ENCODE assay signal across 1 cellular context in the genomic region with DNA sequence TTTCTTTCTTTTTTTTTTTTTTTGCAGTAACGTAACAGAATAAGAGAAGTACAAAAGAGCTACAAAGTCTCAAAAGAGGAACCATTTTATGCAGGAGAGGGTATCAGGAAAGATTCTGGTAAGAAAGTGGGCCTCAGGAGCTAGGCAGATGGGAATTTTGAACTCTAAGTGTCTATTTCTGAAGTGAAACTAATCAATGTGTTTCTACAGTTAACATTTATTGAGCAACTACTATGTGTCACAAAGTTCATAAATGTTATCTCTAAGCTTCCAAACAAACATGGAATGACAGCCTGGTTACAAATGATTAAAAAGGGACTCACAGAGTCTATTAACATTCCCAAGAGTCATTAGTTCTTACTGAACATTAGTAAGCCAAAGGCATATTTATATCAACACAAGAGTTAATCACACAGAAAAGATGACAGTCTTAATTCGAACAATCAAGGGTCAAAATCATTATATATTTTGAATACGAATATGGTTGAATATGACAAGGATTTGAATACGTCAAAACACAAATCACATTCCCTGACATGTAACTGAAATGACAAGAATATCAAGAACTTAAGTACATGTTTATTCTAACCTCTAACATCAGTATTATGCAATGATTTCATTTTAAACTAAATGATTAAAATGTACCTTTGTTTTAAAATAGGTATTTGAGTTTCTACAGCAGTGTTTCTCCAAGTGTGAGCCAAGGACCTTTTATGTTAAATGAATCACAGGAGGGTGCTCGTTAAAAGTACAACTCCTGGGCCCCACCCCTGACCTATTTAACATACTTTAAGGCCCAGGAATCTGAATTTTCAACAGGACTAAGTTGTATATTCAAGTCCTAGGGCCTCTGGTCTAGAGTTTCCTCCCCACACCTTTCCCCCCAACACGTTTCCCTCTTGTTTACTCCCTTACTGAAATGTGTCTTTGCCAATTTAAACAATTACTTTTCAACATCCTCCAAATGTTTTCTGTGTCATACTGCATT.
TF ChIP-seq lines count a peak whose summit lies in the region.

No MANE protein-coding gene starts in this region.

TF ChIP-seq in GM23338, 12 proteins besides CTCF, POLR2A, EP300 and RAD21 (continued from another document):
- TF ChIP-seq CREB1 (CRISPR knock-in tag; IDR thresholded peaks at IDR 0.05; ENCODE audit: low read depth) (no peak), POLR2AphosphoS5 (IDR thresholded peaks at IDR 0.05; ENCODE audit: low read depth) (no peak), EZH2 (IDR thresholded peaks at IDR 0.05; ENCODE audit: low read depth, unreplicated experiment) (no peak)
- TF ChIP-seq, protein P1, sequence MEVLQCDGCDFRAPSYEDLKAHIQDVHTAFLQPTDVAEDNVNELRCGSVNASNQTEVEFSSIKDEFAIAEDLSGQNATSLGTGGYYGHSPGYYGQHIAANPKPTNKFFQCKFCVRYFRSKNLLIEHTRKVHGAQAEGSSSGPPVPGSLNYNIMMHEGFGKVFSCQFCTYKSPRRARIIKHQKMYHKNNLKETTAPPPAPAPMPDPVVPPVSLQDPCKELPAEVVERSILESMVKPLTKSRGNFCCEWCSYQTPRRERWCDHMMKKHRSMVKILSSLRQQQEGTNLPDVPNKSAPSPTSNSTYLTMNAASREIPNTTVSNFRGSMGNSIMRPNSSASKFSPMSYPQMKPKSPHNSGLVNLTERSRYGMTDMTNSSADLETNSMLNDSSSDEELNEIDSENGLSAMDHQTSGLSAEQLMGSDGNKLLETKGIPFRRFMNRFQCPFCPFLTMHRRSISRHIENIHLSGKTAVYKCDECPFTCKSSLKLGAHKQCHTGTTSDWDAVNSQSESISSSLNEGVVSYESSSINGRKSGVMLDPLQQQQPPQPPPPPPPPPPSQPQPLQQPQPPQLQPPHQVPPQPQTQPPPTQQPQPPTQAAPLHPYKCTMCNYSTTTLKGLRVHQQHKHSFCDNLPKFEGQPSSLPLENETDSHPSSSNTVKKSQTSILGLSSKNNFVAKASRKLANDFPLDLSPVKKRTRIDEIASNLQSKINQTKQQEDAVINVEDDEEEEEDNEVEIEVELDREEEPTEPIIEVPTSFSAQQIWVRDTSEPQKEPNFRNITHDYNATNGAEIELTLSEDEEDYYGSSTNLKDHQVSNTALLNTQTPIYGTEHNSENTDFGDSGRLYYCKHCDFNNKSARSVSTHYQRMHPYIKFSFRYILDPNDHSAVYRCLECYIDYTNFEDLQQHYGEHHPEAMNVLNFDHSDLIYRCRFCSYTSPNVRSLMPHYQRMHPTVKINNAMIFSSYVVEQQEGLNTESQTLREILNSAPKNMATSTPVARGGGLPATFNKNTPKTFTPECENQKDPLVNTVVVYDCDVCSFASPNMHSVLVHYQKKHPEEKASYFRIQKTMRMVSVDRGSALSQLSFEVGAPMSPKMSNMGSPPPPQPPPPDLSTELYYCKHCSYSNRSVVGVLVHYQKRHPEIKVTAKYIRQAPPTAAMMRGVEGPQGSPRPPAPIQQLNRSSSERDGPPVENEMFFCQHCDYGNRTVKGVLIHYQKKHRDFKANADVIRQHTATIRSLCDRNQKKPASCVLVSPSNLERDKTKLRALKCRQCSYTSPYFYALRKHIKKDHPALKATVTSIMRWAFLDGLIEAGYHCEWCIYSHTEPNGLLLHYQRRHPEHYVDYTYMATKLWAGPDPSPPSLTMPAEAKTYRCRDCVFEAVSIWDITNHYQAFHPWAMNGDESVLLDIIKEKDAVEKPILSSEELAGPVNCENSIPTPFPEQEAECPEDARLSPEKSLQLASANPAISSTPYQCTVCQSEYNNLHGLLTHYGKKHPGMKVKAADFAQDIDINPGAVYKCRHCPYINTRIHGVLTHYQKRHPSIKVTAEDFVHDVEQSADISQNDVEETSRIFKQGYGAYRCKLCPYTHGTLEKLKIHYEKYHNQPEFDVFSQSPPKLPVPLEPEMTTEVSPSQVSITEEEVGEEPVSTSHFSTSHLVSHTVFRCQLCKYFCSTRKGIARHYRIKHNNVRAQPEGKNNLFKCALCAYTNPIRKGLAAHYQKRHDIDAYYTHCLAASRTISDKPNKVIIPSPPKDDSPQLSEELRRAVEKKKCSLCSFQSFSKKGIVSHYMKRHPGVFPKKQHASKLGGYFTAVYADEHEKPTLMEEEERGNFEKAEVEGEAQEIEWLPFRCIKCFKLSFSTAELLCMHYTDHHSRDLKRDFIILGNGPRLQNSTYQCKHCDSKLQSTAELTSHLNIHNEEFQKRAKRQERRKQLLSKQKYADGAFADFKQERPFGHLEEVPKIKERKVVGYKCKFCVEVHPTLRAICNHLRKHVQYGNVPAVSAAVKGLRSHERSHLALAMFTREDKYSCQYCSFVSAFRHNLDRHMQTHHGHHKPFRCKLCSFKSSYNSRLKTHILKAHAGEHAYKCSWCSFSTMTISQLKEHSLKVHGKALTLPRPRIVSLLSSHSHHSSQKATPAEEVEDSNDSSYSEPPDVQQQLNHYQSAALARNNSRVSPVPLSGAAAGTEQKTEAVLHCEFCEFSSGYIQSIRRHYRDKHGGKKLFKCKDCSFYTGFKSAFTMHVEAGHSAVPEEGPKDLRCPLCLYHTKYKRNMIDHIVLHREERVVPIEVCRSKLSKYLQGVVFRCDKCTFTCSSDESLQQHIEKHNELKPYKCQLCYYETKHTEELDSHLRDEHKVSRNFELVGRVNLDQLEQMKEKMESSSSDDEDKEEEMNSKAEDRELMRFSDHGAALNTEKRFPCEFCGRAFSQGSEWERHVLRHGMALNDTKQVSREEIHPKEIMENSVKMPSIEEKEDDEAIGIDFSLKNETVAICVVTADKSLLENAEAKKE (CRISPR knock-in tag; IDR thresholded peaks at IDR 0.05): no peak
- TF ChIP-seq, protein P2, sequence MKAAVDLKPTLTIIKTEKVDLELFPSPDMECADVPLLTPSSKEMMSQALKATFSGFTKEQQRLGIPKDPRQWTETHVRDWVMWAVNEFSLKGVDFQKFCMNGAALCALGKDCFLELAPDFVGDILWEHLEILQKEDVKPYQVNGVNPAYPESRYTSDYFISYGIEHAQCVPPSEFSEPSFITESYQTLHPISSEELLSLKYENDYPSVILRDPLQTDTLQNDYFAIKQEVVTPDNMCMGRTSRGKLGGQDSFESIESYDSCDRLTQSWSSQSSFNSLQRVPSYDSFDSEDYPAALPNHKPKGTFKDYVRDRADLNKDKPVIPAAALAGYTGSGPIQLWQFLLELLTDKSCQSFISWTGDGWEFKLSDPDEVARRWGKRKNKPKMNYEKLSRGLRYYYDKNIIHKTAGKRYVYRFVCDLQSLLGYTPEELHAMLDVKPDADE (IDR thresholded peaks at IDR 0.05): no peak
